In genomic region chr22:50562523-50563409, GRCh38 we compare ENCODE assay signal across 1 cellular context.
TF ChIP-seq lines count a peak whose summit lies in the region.

A gene with protein sequence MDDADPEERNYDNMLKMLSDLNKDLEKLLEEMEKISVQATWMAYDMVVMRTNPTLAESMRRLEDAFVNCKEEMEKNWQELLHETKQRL (minus strand): TSS chr22:50562919. CDS start chr22:50556405, 6,514 bp downstream.

TF ChIP-seq in HepG2, 621 proteins besides CTCF, POLR2A, EP300 and RAD21 (continued from another document and continues in another):
- TF ChIP-seq, protein P1, sequence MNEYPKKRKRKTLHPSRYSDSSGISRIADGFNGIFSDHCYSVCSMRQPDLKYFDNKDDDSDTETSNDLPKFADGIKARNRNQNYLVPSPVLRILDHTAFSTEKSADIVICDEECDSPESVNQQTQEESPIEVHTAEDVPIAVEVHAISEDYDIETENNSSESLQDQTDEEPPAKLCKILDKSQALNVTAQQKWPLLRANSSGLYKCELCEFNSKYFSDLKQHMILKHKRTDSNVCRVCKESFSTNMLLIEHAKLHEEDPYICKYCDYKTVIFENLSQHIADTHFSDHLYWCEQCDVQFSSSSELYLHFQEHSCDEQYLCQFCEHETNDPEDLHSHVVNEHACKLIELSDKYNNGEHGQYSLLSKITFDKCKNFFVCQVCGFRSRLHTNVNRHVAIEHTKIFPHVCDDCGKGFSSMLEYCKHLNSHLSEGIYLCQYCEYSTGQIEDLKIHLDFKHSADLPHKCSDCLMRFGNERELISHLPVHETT (CRISPR knock-in tag; conservative IDR thresholded peaks at IDR 0.05), result 0 out of 2 replicates have a peak, but pooled peaks have one; percentile 38
- TF ChIP-seq NONO (IDR thresholded peaks at IDR 0.05) (no peak), NONO (CRISPR knock-in tag; conservative IDR thresholded peaks at IDR 0.05) (peak; percentile 56; the same call in 1 of the 2 replicates), ZNF709 (CRISPR knock-in tag; IDR thresholded peaks at IDR 0.05) (no peak), MAZ (IDR thresholded peaks at IDR 0.05; ENCODE audit: borderline replicate concordance, low read depth, low read length) (peak; percentile 91), MAZ (CRISPR knock-in tag; IDR thresholded peaks at IDR 0.05; ENCODE audit: low read depth) (peak; percentile 80), ZNF570 (CRISPR knock-in tag; IDR thresholded peaks at IDR 0.05; ENCODE audit: borderline replicate concordance) (no peak), YEATS4 (CRISPR knock-in tag; IDR thresholded peaks at IDR 0.05; ENCODE audit: borderline replicate concordance) (0 out of 2 replicates have a peak, but pooled peaks have one; percentile 38), BHLHE40 (IDR thresholded peaks at IDR 0.05; ENCODE audit: low read length) (0 out of 2 replicates have a peak, but pooled peaks have one; percentile 41), ZBTB7B (CRISPR knock-in tag; IDR thresholded peaks at IDR 0.05) (0 out of 2 replicates have a peak, but pooled peaks have one; percentile 62), DR1 (CRISPR knock-in tag; IDR thresholded peaks at IDR 0.05) (peak; percentile 52; the same call in 1 of the 2 replicates), SAP130 (CRISPR knock-in tag; IDR thresholded peaks at IDR 0.05; ENCODE audit: low read depth) (peak; percentile 90), ZNF501 (CRISPR knock-in tag; IDR thresholded peaks at IDR 0.05) (peak; percentile 83), ZNF605 (CRISPR knock-in tag; IDR thresholded peaks at IDR 0.05) (no peak), ESRRA (CRISPR knock-in tag; IDR thresholded peaks at IDR 0.05; ENCODE audit: low read depth) (peak; percentile 41), SNAI1 (CRISPR knock-in tag; IDR thresholded peaks at IDR 0.05; ENCODE audit: borderline replicate concordance) (no peak), ZNF777 (CRISPR knock-in tag; IDR thresholded peaks at IDR 0.05) (peak; percentile 63), HDAC2 (CRISPR knock-in tag; IDR thresholded peaks at IDR 0.05) (peak; percentile 63; the same call in 1 of the 2 replicates), EZH2 (conservative IDR thresholded peaks at IDR 0.05; ENCODE audit: low read depth, low read length) (no peak), ETV6 (CRISPR knock-in tag; conservative IDR thresholded peaks at IDR 0.05) (no peak), SRSF1 (optimal IDR thresholded peaks at IDR 0.05; ENCODE audit: low read depth, low read length) (peak; percentile 66), POLR2AphosphoS5 (IDR thresholded peaks at IDR 0.05; ENCODE audit: low read depth, low read length) (peak; percentile 75), CCDC6 (CRISPR knock-in tag; IDR thresholded peaks at IDR 0.05) (no peak), ASH2L (IDR thresholded peaks at IDR 0.05; ENCODE audit: insufficient read length, low read depth, low read length) (peak; percentile 59), ZNF253 (CRISPR knock-in tag; IDR thresholded peaks at IDR 0.05; ENCODE audit: borderline replicate concordance) (no peak), ZFP37 (CRISPR knock-in tag; IDR thresholded peaks at IDR 0.05; ENCODE audit: borderline replicate concordance) (no peak), RXRA (CRISPR knock-in tag; IDR thresholded peaks at IDR 0.05) (peak; percentile 66), NR2C2 (CRISPR knock-in tag; IDR thresholded peaks at IDR 0.05; ENCODE audit: borderline replicate concordance) (peak; percentile 81; the same call in 1 of the 2 replicates), PCBP1 (IDR thresholded peaks at IDR 0.05; ENCODE audit: borderline replicate concordance, low read depth, low read length) (no peak), SETDB1 (CRISPR knock-in tag; IDR thresholded peaks at IDR 0.05; ENCODE audit: borderline replicate concordance) (no peak), HNF1B (CRISPR knock-in tag; IDR thresholded peaks at IDR 0.05) (peak; percentile 75), ZNF7 (CRISPR knock-in tag; IDR thresholded peaks at IDR 0.05) (no peak), ZNF678 (CRISPR knock-in tag; IDR thresholded peaks at IDR 0.05) (no peak), HOXA7 (CRISPR knock-in tag; IDR thresholded peaks at IDR 0.05) (no peak), SRF (IDR thresholded peaks at IDR 0.05; ENCODE audit: low read depth, low read length) (peak; percentile 15; the same call in 1 of the 2 replicates), ZNF20 (CRISPR knock-in tag; IDR thresholded peaks at IDR 0.05) (no peak), KDM4B (CRISPR knock-in tag; IDR thresholded peaks at IDR 0.05) (no peak), JARID2 (CRISPR knock-in tag; IDR thresholded peaks at IDR 0.05; ENCODE audit: insufficient replicate concordance) (peak; percentile 20), ZNF281 (CRISPR knock-in tag; IDR thresholded peaks at IDR 0.05; ENCODE audit: borderline replicate concordance) (no peak), SP1 (IDR thresholded peaks at IDR 0.05) (no peak), SP1 (CRISPR knock-in tag; IDR thresholded peaks at IDR 0.05) (peak; percentile 95)
- TF ChIP-seq, protein P2, sequence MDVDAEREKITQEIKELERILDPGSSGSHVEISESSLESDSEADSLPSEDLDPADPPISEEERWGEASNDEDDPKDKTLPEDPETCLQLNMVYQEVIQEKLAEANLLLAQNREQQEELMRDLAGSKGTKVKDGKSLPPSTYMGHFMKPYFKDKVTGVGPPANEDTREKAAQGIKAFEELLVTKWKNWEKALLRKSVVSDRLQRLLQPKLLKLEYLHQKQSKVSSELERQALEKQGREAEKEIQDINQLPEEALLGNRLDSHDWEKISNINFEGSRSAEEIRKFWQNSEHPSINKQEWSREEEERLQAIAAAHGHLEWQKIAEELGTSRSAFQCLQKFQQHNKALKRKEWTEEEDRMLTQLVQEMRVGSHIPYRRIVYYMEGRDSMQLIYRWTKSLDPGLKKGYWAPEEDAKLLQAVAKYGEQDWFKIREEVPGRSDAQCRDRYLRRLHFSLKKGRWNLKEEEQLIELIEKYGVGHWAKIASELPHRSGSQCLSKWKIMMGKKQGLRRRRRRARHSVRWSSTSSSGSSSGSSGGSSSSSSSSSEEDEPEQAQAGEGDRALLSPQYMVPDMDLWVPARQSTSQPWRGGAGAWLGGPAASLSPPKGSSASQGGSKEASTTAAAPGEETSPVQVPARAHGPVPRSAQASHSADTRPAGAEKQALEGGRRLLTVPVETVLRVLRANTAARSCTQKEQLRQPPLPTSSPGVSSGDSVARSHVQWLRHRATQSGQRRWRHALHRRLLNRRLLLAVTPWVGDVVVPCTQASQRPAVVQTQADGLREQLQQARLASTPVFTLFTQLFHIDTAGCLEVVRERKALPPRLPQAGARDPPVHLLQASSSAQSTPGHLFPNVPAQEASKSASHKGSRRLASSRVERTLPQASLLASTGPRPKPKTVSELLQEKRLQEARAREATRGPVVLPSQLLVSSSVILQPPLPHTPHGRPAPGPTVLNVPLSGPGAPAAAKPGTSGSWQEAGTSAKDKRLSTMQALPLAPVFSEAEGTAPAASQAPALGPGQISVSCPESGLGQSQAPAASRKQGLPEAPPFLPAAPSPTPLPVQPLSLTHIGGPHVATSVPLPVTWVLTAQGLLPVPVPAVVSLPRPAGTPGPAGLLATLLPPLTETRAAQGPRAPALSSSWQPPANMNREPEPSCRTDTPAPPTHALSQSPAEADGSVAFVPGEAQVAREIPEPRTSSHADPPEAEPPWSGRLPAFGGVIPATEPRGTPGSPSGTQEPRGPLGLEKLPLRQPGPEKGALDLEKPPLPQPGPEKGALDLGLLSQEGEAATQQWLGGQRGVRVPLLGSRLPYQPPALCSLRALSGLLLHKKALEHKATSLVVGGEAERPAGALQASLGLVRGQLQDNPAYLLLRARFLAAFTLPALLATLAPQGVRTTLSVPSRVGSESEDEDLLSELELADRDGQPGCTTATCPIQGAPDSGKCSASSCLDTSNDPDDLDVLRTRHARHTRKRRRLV (CRISPR knock-in tag; IDR thresholded peaks at IDR 0.05), result no peak
- TF ChIP-seq, protein P3, sequence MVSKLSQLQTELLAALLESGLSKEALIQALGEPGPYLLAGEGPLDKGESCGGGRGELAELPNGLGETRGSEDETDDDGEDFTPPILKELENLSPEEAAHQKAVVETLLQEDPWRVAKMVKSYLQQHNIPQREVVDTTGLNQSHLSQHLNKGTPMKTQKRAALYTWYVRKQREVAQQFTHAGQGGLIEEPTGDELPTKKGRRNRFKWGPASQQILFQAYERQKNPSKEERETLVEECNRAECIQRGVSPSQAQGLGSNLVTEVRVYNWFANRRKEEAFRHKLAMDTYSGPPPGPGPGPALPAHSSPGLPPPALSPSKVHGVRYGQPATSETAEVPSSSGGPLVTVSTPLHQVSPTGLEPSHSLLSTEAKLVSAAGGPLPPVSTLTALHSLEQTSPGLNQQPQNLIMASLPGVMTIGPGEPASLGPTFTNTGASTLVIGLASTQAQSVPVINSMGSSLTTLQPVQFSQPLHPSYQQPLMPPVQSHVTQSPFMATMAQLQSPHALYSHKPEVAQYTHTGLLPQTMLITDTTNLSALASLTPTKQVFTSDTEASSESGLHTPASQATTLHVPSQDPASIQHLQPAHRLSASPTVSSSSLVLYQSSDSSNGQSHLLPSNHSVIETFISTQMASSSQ (IDR thresholded peaks at IDR 0.05; ENCODE audit: low read depth), result no peak
- TF ChIP-seq, protein P3 (CRISPR knock-in tag; IDR thresholded peaks at IDR 0.05; ENCODE audit: borderline replicate concordance), result no peak
- TF ChIP-seq, protein P4, sequence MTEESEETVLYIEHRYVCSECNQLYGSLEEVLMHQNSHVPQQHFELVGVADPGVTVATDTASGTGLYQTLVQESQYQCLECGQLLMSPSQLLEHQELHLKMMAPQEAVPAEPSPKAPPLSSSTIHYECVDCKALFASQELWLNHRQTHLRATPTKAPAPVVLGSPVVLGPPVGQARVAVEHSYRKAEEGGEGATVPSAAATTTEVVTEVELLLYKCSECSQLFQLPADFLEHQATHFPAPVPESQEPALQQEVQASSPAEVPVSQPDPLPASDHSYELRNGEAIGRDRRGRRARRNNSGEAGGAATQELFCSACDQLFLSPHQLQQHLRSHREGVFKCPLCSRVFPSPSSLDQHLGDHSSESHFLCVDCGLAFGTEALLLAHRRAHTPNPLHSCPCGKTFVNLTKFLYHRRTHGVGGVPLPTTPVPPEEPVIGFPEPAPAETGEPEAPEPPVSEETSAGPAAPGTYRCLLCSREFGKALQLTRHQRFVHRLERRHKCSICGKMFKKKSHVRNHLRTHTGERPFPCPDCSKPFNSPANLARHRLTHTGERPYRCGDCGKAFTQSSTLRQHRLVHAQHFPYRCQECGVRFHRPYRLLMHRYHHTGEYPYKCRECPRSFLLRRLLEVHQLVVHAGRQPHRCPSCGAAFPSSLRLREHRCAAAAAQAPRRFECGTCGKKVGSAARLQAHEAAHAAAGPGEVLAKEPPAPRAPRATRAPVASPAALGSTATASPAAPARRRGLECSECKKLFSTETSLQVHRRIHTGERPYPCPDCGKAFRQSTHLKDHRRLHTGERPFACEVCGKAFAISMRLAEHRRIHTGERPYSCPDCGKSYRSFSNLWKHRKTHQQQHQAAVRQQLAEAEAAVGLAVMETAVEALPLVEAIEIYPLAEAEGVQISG (CRISPR knock-in tag; IDR thresholded peaks at IDR 0.05), result peak; percentile 50; the same call in 1 of the 2 replicates
- TF ChIP-seq, protein P5, sequence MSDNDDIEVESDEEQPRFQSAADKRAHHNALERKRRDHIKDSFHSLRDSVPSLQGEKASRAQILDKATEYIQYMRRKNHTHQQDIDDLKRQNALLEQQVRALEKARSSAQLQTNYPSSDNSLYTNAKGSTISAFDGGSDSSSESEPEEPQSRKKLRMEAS (IDR thresholded peaks at IDR 0.05), result peak; percentile 77; the same call in 1 of the 2 replicates
- TF ChIP-seq, protein P6, sequence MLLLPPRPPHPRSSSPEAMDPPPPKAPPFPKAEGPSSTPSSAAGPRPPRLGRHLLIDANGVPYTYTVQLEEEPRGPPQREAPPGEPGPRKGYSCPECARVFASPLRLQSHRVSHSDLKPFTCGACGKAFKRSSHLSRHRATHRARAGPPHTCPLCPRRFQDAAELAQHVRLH (CRISPR knock-in tag; IDR thresholded peaks at IDR 0.05; ENCODE audit: borderline replicate concordance, low read depth), result no peak
